In the genomic region with DNA sequence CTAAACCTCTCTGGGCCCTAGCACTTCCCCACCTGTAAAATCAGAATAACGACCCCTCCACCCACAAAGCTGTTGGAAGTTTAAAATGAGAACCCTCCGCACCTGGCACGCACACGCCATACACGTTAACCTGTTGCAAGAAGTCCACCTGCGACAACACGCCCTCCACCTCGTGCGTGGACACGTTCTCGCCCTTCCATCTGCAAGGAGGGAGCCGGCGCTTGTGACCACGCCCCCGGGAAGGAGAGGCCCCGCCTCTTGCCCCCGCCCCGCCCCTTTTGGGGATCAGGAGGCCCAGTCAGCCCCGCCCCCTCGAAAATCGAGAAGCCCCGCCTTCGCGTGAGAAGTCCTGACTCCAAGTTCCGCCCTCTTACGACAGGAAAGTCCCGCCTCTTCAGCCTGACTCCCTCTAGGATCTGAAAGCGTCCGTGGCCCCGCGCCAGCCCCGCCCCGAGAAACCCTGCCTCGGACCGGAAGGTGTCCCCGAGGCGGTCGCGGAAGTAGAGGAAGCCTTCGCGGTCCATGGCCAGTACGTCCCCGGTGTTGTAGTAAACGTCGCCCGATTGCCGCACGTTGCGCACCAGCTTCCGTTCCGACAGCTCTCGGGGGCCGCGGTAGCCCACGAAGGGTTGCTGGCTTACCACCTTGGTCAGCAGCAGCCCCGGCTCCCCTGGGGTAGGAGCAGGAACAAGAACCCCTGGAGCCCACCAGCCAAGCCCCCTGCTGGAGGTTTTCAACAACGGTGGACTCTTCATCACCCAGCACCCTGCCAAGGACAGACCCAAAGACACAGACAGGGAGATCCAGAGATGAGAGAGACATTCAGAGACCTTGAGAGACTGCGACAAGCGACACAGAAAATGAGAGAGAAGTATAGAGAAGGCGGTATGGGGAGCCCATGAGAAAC, we compare ENCODE assay signal across 8 cellular contexts. TPM values are rescaled to one million over a fixed set of nuclear protein-coding genes. Genes with fewer than 3 reads are reported as not detected.
DNase-seq lines count a peak whose midpoint lies in the region; ATAC-seq and TF ChIP-seq lines count a peak whose summit lies in the region.

No MANE protein-coding gene starts in this region.

- CTCF ChIA-PET in BJ (lab: Yijun Ruan, JAX) = interaction anchor here (0.6 to 2.4 kb wide), 6 partner anchors 10 to 1079 kb away, joined by 3 to 10 read pairs (median 4); a partner anchor contains a TSS

- peak overlapping the region; percentile 68 for H3K4me3 ChIP-seq in BJ (ENCODE audit: low read depth, low read length)

- peak; percentile 88 for ATAC-seq in HG03432 (IDR thresholded peaks at IDR 0.05; ENCODE audit: unreplicated experiment)

- TF ChIP-seq POLR2A in GM19193 (IDR thresholded peaks at IDR 0.05; ENCODE audit: extremely low read depth, insufficient read depth, insufficient read length) = peak; percentile 69

- peak; percentile 93 for DNase-seq in BJ (ENCODE audit: low read depth)
- DNase-seq in NCI-H510A (lab: John Stamatoyannopoulos, UW) = peak; percentile 89
- DNase-seq in activated CD4-positive, alpha-beta T cell treated with anti-CD3 and anti-CD28 coated beads for 4 hours = peak; percentile 95 to 97
- DNase-seq in stimulated activated CD4-positive, alpha-beta T cell treated with anti-CD3 and anti-CD28 coated beads, Interleukin-1b, Interleukin-23, amount 100 ng/mL, for 24 hours (ENCODE audit: low read depth in 4 of 4, low spot score in 1 of 4) = peak; percentile 95 to 100 (median 98)

- H3K27ac ChIP-seq in cingulate gyrus (ENCODE audit: low read depth, low read length) (peak overlapping the region; percentile 92), layer of hippocampus (ENCODE audit: low read depth, low read length) (peak overlapping the region; percentile 69)

- H3K36me3 ChIP-seq in BJ (ENCODE audit: control insufficient read depth, insufficient read depth, low read length) = no peaks in the 10 kb centered on the region

- TF ChIP-seq CTCF in BJ (IDR thresholded peaks at IDR 0.05; ENCODE audit: insufficient read depth, low read depth, low read length) = peak; percentile 57

- H3K27me3 ChIP-seq in BJ (ENCODE audit: control insufficient read depth, insufficient read depth, low read length) (no peaks in the 10 kb centered on the region), layer of hippocampus (ENCODE audit: control insufficient read depth, insufficient read depth, low read length) (no peaks in the 10 kb centered on the region)

- POLR2A ChIA-PET in BJ (lab: Charles Lee) = no interaction called here

RNA-seq across cellular contexts. Expression of a gene that starts 12.5 kb away (rescaled TPM):
- polyA plus RNA-seq in BJ (2011; rRNA removed) = 8.6 and 13.1 TPM in 2 replicates
- 3.9 and 8.8 TPM in 2 replicates for polyA minus RNA-seq in BJ (2011; rRNA and poly(A)+ RNA removed)

RNA-seq across cellular contexts. Expression of a gene that starts 20.3 kb away (rescaled TPM):
- polyA plus RNA-seq in BJ (2011; rRNA removed) = 5.2 and 9.5 TPM in 2 replicates
- polyA minus RNA-seq in BJ (2011; rRNA and poly(A)+ RNA removed) = 4.3 and 4.9 TPM in 2 replicates

RNA-seq across cellular contexts. Expression of a gene that starts 23.1 kb away (rescaled TPM):
- 5.0 and 8.2 TPM in 2 replicates for polyA plus RNA-seq in BJ (2011; rRNA removed)
- 6.1 and 6.4 TPM in 2 replicates for polyA minus RNA-seq in BJ (2011; rRNA and poly(A)+ RNA removed)

RNA-seq across cellular contexts. Expression of a gene that starts 32.4 kb away (rescaled TPM):
- polyA plus RNA-seq in BJ (2011; rRNA removed) = 3.6 and 4.4 TPM in 2 replicates
- 6.9 and 7.3 TPM in 2 replicates for polyA minus RNA-seq in BJ (2011; rRNA and poly(A)+ RNA removed)

RNA-seq across cellular contexts. Expression of a gene that starts 44.6 kb away (rescaled TPM):
- 210 and 476 TPM in 2 replicates for polyA plus RNA-seq in BJ (2011; rRNA removed)
- 908 and 1,175 TPM in 2 replicates for polyA minus RNA-seq in BJ (2011; rRNA and poly(A)+ RNA removed)

Comparison
In these comparisons a context has a peak if more than half of its experiments do, and no peak if none do; other contexts are left out.
1. Peak in every context shown above with its lines: DNase-seq, ATAC-seq, H3K4me3 ChIP-seq and H3K27ac ChIP-seq.